9 cellular contexts compared by ENCODE assay signal in the genomic region with DNA sequence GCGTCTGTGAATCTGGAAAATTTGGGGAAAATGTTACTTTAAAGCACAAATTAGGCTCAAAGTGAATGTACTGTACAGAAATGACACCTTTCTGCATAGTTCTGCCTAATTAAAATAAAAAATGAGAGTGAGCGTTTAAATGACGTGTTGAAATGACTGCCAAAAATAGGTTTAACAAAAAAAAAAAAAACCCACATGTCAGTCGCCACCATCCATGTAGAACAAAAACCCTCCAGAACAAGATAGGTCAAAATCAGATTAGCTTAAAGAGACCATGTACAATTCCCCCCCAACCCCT. TPM values are rescaled to one million over a fixed set of nuclear protein-coding genes. Genes with fewer than 3 reads are reported as not detected.
DNase-seq lines count a peak whose midpoint lies in the region; ATAC-seq, FAIRE-seq and TF ChIP-seq lines count a peak whose summit lies in the region.
"Had no signal": no experiment of that assay in that cellular context is flagged by ENCODE, and none has a peak within 500 bp of the region (broad histone marks: within the 10 kb centered on the region; RNA-seq: fewer than 3 reads in every experiment).

No MANE protein-coding gene starts in this region.

- ATAC-seq in effector memory CD8-positive, alpha-beta T cell (replicated peaks) = peak; percentile 40
- ATAC-seq in GM18868 (IDR thresholded peaks at IDR 0.05; ENCODE audit: unreplicated experiment) = no peak
- no peak for ATAC-seq in HG03571 (IDR thresholded peaks at IDR 0.05; ENCODE audit: unreplicated experiment)

- POLR2A ChIA-PET in CD8-positive, alpha-beta memory T cell (lab: Charles Lee) = interaction anchor here (0.6 to 2.4 kb wide), 10 partner anchors 18 to 532 kb away, joined by 3 to 24 read pairs (median 6); a partner anchor contains a TSS

- no peaks in the 10 kb centered on the region for H3K9me3 Mint-ChIP-seq in CD8-positive, alpha-beta memory T cell
- H3K9me3 Mint-ChIP-seq in effector memory CD8-positive, alpha-beta T cell = no peaks in the 10 kb centered on the region

- CTCF ChIA-PET in CD8-positive, alpha-beta memory T cell (lab: Charles Lee) = interaction anchor here (0.7 to 5.9 kb wide), 21 partner anchors 9 to 532 kb away, joined by 3 to 93 read pairs (median 4); a partner anchor contains a TSS

- H2AFZ ChIP-seq in Loucy (ENCODE audit: low read length) (peak overlapping the region; percentile 19), osteoblast (ENCODE audit: low read length) (peak overlapping the region; percentile 81)

- no peaks in the 10 kb centered on the region for H3K27me3 ChIP-seq in CD8-positive, alpha-beta memory T cell (ENCODE audit: insufficient read depth, low read length, poor library complexity, severe bottlenecking)
- H3K27me3 ChIP-seq in Loucy (ENCODE audit: insufficient read depth, low read length, poor library complexity, severe bottlenecking) = no peaks in the 10 kb centered on the region
- H3K27me3 ChIP-seq in osteoblast (ENCODE audit: insufficient read depth, low read length) = no peaks in the 10 kb centered on the region

- peaks cover 42% of the 10 kb centered on the region for H3K4me1 ChIP-seq in CD8-positive, alpha-beta memory T cell (ENCODE audit: insufficient read depth, low read length)
- H3K4me1 ChIP-seq in Loucy (ENCODE audit: insufficient read depth, low read length, poor library complexity, severe bottlenecking) = peaks cover 39% of the 10 kb centered on the region
- H3K4me1 ChIP-seq in osteoblast (ENCODE audit: insufficient read depth, low read length) = peaks cover 22% of the 10 kb centered on the region

- TF ChIP-seq CTCF in Loucy (conservative IDR thresholded peaks at IDR 0.05; ENCODE audit: low read length) (no peak), osteoblast (IDR thresholded peaks at IDR 0.05; ENCODE audit: extremely low read depth, low read depth, low read length) (no peak)

- no peaks in the 10 kb centered on the region for H3K27me3 Mint-ChIP-seq in CD8-positive, alpha-beta memory T cell
- H3K27me3 Mint-ChIP-seq in effector memory CD8-positive, alpha-beta T cell = no peaks in the 10 kb centered on the region

- H3K36me3 Mint-ChIP-seq in CD8-positive, alpha-beta memory T cell = peaks cover 0 to 18% (median 0%) of the 10 kb centered on the region in 3 donors
- peaks cover 31% of the 10 kb centered on the region for H3K36me3 Mint-ChIP-seq in effector memory CD8-positive, alpha-beta T cell (ENCODE audit: insufficient read depth)

- H3K4me3 Mint-ChIP-seq in CD8-positive, alpha-beta memory T cell = peak overlapping the region; percentile 92 to 99 (median 96)
- H3K4me3 Mint-ChIP-seq in effector memory CD8-positive, alpha-beta T cell = peak overlapping the region; percentile 90 to 95

- no peak for FAIRE-seq in HTR-8/SVneo (lab: Jason Lieb, UNC)
- FAIRE-seq: endometrium had no signal

- no peaks in the 10 kb centered on the region for H3F3A ChIP-seq in Loucy (ENCODE audit: low read depth)

- H3K9me3 ChIP-seq in CD8-positive, alpha-beta memory T cell (ENCODE audit: low read length) = no peaks in the 10 kb centered on the region
- H3K9me3 ChIP-seq in Loucy (ENCODE audit: insufficient read depth, low read depth, low read length) (no peaks in the 10 kb centered on the region), osteoblast (ENCODE audit: low read depth, low read length) (no peaks in the 10 kb centered on the region)

- H3K27ac Mint-ChIP-seq in CD8-positive, alpha-beta memory T cell = peak overlapping the region; percentile 87 to 97 (median 96)
- H3K27ac Mint-ChIP-seq in effector memory CD8-positive, alpha-beta T cell = peak overlapping the region; percentile 92 to 93

- H3K4me3 ChIP-seq in CD8-positive, alpha-beta memory T cell (ENCODE audit: low read length) = peak overlapping the region; percentile 56
- H3K4me3 ChIP-seq in Loucy (ENCODE audit: low read length, poor library complexity, severe bottlenecking) = peak overlapping the region; percentile 91
- peak overlapping the region; percentile 90 for H3K4me3 ChIP-seq in osteoblast (ENCODE audit: insufficient read depth, low read length)

- H4K20me1 ChIP-seq in Loucy (ENCODE audit: insufficient read depth, low read length, poor library complexity, severe bottlenecking) = peaks cover 55% of the 10 kb centered on the region
- H4K20me1 ChIP-seq in osteoblast (ENCODE audit: insufficient read depth, low read length) = peaks cover 37% of the 10 kb centered on the region

- peaks cover 53% of the 10 kb centered on the region for H3K79me2 ChIP-seq in Loucy (ENCODE audit: insufficient read depth, low read length)
- H3K79me2 ChIP-seq in osteoblast (ENCODE audit: insufficient read depth, low read length) = peaks cover 47% of the 10 kb centered on the region

- no peaks in the 10 kb centered on the region for H3K9me2 ChIP-seq in Loucy (replicated peaks; ENCODE audit: low read depth, low read length)

- peaks cover 44 to 60% (median 54%) of the 10 kb centered on the region in 3 donors for H3K4me1 Mint-ChIP-seq in CD8-positive, alpha-beta memory T cell
- peaks cover 47 to 56% of the 10 kb centered on the region in 2 donors for H3K4me1 Mint-ChIP-seq in effector memory CD8-positive, alpha-beta T cell (ENCODE audit: low read depth in 2 of 2)

- H3K9ac ChIP-seq in Loucy (ENCODE audit: low read depth, low read length, poor library complexity, severe bottlenecking) = peak overlapping the region; percentile 92

- DNase-seq in CD8-positive, alpha-beta memory T cell = peak in 1 of 5 donors; percentile 45
- no peak for DNase-seq in effector memory CD8-positive, alpha-beta T cell
- no peak for DNase-seq in osteoblast (ENCODE audit: insufficient read length, low spot score, missing footprints)
- no peak for DNase-seq in NCI-H526 (lab: John Stamatoyannopoulos, UW)
- DNase-seq in HTR-8/SVneo (ENCODE audit: insufficient read length, low spot score) = no peak

- no peaks in the 10 kb centered on the region for H3K36me3 ChIP-seq in CD8-positive, alpha-beta memory T cell (ENCODE audit: insufficient read depth, low read length)
- peaks cover 2% of the 10 kb centered on the region; the same call in 1 of the 2 replicates for H3K36me3 ChIP-seq in Loucy (ENCODE audit: insufficient read depth, low read length)
- H3K36me3 ChIP-seq in osteoblast (ENCODE audit: insufficient read depth, low read length) = no peaks in the 10 kb centered on the region

- peak overlapping the region; percentile 71 for H3K27ac ChIP-seq in CD8-positive, alpha-beta memory T cell (ENCODE audit: low read depth, low read length)
- peak overlapping the region; percentile 55 for H3K27ac ChIP-seq in osteoblast (ENCODE audit: low read depth, low read length)

- peak overlapping the region; percentile 98 for H3K4me2 ChIP-seq in Loucy (ENCODE audit: low read depth, low read length, poor library complexity, severe bottlenecking)
- peak overlapping the region; percentile 85 for H3K4me2 ChIP-seq in osteoblast (ENCODE audit: insufficient read depth, low read length)

RNA-seq across cellular contexts. Expression of a gene that starts 0.7 kb away (rescaled TPM):
- 100 to 1,000 TPM; 224 to 234 TPM for total RNA-seq in CD8-positive, alpha-beta memory T cell
- 137 TPM for polyA plus RNA-seq in CD8-positive, alpha-beta memory T cell
- 38.6 and 51.0 TPM in 2 replicates for total RNA-seq in osteoblast
